In the genomic region with DNA sequence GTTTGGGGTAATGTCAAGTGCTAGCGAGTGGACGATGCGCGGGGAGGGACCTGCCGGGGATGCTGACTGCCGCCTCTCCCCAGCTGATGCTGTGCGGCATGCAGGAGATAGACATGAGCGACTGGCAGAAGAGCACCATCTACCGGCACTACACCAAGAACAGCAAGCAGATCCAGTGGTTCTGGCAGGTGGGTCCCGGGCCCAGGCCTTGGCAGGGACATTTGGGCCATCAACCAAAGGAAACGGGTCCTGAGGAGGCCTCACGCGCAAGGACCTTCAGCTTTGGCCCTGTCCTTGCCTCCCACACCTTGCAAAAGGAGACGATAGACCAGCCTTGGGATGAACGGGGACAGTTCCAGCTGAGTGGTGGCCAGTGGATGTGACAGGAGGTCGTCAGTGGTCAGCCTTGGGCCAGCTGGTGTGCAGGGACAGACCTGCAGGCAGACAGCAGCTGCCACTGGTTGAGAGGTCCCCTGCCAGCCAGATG, we compare ENCODE assay signal across 10 cellular contexts. TPM values are rescaled to one million over a fixed set of nuclear protein-coding genes. Genes with fewer than 3 reads are reported as not detected.
DNase-seq lines count a peak whose midpoint lies in the region; ATAC-seq and TF ChIP-seq lines count a peak whose summit lies in the region.
"Had no signal": no experiment of that assay in that cellular context is flagged by ENCODE, and none has a peak within 500 bp of the region (broad histone marks: within the 10 kb centered on the region; RNA-seq: fewer than 3 reads in every experiment).

No MANE protein-coding gene starts in this region.

- H2AFZ ChIP-seq in hepatocyte: no peak overlapping the region

- no peaks in the 10 kb centered on the region for H4K20me1 ChIP-seq in hepatocyte (ENCODE audit: insufficient read depth, poor library complexity, severe bottlenecking)

- H3K36me3 ChIP-seq in adrenal gland (replicated peaks in 1 of 2) (peaks cover 0 to 88% of the 10 kb centered on the region in 2 donors), hepatocyte (replicated peaks; ENCODE audit: insufficient read depth, low read depth) (no peaks in the 10 kb centered on the region), left lung (peaks cover 0 to 99% of the 10 kb centered on the region in 2 donors), thyroid gland (peaks cover 71 to 78% of the 10 kb centered on the region in 2 donors)

- intact Hi-C loops in adrenal gland (cut with DNase I): no loop called here
- intact Hi-C loops in left lung (cut with DNase I): no loop called here
- intact Hi-C loops in thyroid gland (cut with DNase I): no loop called here

- DNase-seq in NCI-H82 (lab: John Stamatoyannopoulos, UW) (peak; percentile 12), NCI-H82 treated with DMSO at 0.1 percent for 48 hours (lab: John Stamatoyannopoulos, UW; ENCODE audit: unreplicated experiment) (no peak), adrenal gland (peak in 4 of 7 donors; percentile 31 to 65 (median 38)), hepatocyte (ENCODE audit: low spot score) (peak; percentile 15), substantia nigra (lab: John Stamatoyannopoulos, UW) (peak in 33 of 49 donors; percentile 7 to 78 (median 39)), KBM-7 (no peak), left lung (no peak), thyroid gland (no peak)

- in situ Hi-C loops in KBM-7 (cut with MboI; ENCODE audit: low pct_unique_long_range_greater_than_20kb, low sequenced_read_pairs): no loop called here

- H3K27ac ChIP-seq in adrenal gland (no peak overlapping the region), hepatocyte (no peak overlapping the region), substantia nigra (ENCODE audit: low read depth, low read length, poor library complexity, severe bottlenecking) (peak overlapping the region; percentile 66), left lung (no peak overlapping the region), thyroid gland (no peak overlapping the region)

- no peaks in the 10 kb centered on the region for H3K79me2 ChIP-seq in hepatocyte

- TF ChIP-seq POLR2A in adrenal gland (IDR thresholded peaks at IDR 0.05): no peak
- no peak for TF ChIP-seq POLR2A in thyroid gland (IDR thresholded peaks at IDR 0.05)

- TF ChIP-seq CTCF in adrenal gland (IDR thresholded peaks at IDR 0.05) (peak in 5 of 6 experiments; percentile 10 to 47 (median 35)), hepatocyte (IDR thresholded peaks at IDR 0.05; ENCODE audit: poor library complexity) (peak; percentile 30), left lung (IDR thresholded peaks at IDR 0.05) (no peak), thyroid gland (IDR thresholded peaks at IDR 0.05) (no peak)

- WGBS in adrenal gland, 4 donors: 60 to 82% (median 67%) methylated on average over 15 to 16 of the region's 16 CpGs
- 83% methylated on average over 16 of the region's 16 CpGs for WGBS in hepatocyte (ENCODE audit: low lambda C conversion rate, missing lambda C conversion rate)
- WGBS in thyroid gland, 2 donors: 77 to 90% methylated on average over 14 to 16 of the region's 16 CpGs

- H3K27me3 ChIP-seq in adrenal gland (no peaks in the 10 kb centered on the region), hepatocyte (no peaks in the 10 kb centered on the region), left lung (no peaks in the 10 kb centered on the region), thyroid gland (no peaks in the 10 kb centered on the region)

- H3K4me2 ChIP-seq in hepatocyte: no peak overlapping the region

- H3K9me2 ChIP-seq in hepatocyte (replicated peaks; ENCODE audit: insufficient read depth): no peaks in the 10 kb centered on the region

- H3K9me3 ChIP-seq in adrenal gland (replicated peaks in 1 of 3) (no peaks in the 10 kb centered on the region), hepatocyte (ENCODE audit: low read depth) (no peaks in the 10 kb centered on the region), left lung (no peaks in the 10 kb centered on the region), thyroid gland (no peaks in the 10 kb centered on the region)

- no peaks in the 10 kb centered on the region for H3K4me1 ChIP-seq in adrenal gland (replicated peaks in 1 of 2)
- H3K4me1 ChIP-seq in hepatocyte (ENCODE audit: insufficient read depth): no peaks in the 10 kb centered on the region
- no peaks in the 10 kb centered on the region for H3K4me1 ChIP-seq in left lung
- no peaks in the 10 kb centered on the region for H3K4me1 ChIP-seq in thyroid gland

- no peak overlapping the region for H3K4me3 ChIP-seq in adrenal gland
- H3K4me3 ChIP-seq in hepatocyte: no peak overlapping the region
- H3K4me3 ChIP-seq in left lung: no peak overlapping the region
- no peak overlapping the region for H3K4me3 ChIP-seq in thyroid gland (replicated peaks in 1 of 3)

- ATAC-seq in left lung: no peak
- ATAC-seq: activated CD4-positive, CD25-positive, alpha-beta regulatory T cell treated with anti-CD3 and anti-CD28 coated beads, Interleukin-2, amount 50 U/mL, for 24 hours had no signal

RNA-seq across cellular contexts. Expression of gene CLEC18A, which starts 13.6 kb away (rescaled TPM):
- total RNA-seq in adrenal gland (1 to 10 TPM; 1.0 to 8.0 (median 3.0) TPM), hepatocyte (1.3 and 1.9 TPM in 2 replicates), left lung (1 to 10 TPM; 1.8 to 2.6 TPM), thyroid gland (1 to 10 TPM in 2 of 4 donors, under 1 TPM in 2; 0.67 to 1.8 (median 1.3) TPM)
- polyA plus RNA-seq in adrenal gland (1 to 10 TPM; 1.2 to 3.9 (median 2.9) TPM), hepatocyte (0.26 and 0.37 TPM in 2 replicates)
- polyA plus RNA-seq: AG04450 had no signal

Comparison
In these comparisons a context has a peak if more than half of its experiments do, and no peak if none do; other contexts are left out.
1. DNase-seq: peak in NCI-H82 (single experiment), adrenal gland (4 of 7), hepatocyte (single experiment) and substantia nigra (33 of 49); none in NCI-H82 treated with DMSO at 0.1 percent for 48 hours (single experiment), KBM-7 (single experiment), left lung (0 of 2) and thyroid gland (0 of 2).
2. CTCF ChIP-seq: peak in adrenal gland (5 of 6) and hepatocyte (single experiment); none in left lung (0 of 2) and thyroid gland (0 of 6).